ENCODE assay signal across 8 cellular contexts in the genomic region with DNA sequence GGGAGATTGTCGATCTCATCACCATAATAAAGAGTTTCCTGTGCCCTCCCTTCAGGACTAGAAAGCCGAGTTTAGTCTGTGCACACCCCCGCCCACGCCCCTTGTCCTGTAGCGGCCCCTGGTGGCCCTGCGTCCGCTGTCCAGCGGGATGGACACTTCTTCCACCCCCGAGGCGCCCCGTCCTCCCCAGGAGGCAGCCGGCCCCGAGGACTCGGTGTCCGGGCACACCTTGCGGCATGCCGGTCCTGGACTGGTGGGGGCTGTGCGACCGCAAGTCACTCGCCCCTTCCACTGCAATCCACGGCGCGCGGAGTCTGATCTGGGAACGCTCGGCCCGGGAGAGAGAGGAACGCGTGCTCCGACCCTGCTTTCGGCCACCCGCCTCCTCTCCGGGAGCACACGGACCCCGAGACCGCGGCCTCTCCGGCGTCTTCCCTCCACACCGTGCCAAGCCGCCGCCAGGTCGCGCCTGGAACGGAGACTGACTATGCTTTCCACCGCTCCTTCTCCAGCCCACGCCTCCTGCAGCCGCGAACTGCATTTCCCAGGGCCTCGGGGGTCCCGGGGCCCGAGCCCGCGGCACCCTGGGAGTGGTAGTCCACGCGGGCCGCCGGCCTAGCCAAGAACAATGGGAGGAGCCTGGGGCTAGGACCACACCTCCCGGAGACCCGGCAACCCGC. TPM values are rescaled to one million over a fixed set of nuclear protein-coding genes. Genes with fewer than 3 reads are reported as not detected.
DNase-seq lines count a peak whose midpoint lies in the region; ATAC-seq lines count a peak whose summit lies in the region.

No MANE protein-coding gene starts in this region.

- H3K4me1 ChIP-seq in endocrine pancreas (ENCODE audit: control insufficient read depth, insufficient read depth, low read length) (no peaks in the 10 kb centered on the region), mesodermal cell (ENCODE audit: control insufficient read depth, insufficient read depth, low read length, poor library complexity, severe bottlenecking) (peaks cover 5% of the 10 kb centered on the region)

- H3K27me3 ChIP-seq in endocrine pancreas (ENCODE audit: control insufficient read depth, insufficient read depth, low read length), result no peaks in the 10 kb centered on the region

- CTCF ChIA-PET in activated CD8-positive, alpha-beta memory T cell treated with anti-CD3 and anti-CD28 coated beads, Interleukin-2, amount 10 ng/mL, durations not matched to agents 7 days and 5 days (lab: Charles Lee), result interaction anchor here (2.0 kb wide), 1 partner anchor 23 kb away, joined by 14 read pairs; no protein-coding TSS in a partner anchor

- H3K9ac ChIP-seq in endocrine pancreas (ENCODE audit: control insufficient read depth, insufficient read depth, low read length), result peak overlapping the region; percentile 63

- H3K9me3 Mint-ChIP-seq in activated CD8-positive, alpha-beta memory T cell treated with anti-CD3 and anti-CD28 coated beads, Interleukin-2, amount 10 ng/mL, durations not matched to agents 7 days and 5 days (ENCODE audit: low read depth), result no peaks in the 10 kb centered on the region

- H3K4me3 ChIP-seq in endocrine pancreas (ENCODE audit: control insufficient read depth, insufficient read depth, low read length) (no peak overlapping the region), mesodermal cell (ENCODE audit: extremely low read depth, insufficient read depth, low read length, poor library complexity, severe bottlenecking) (peak overlapping the region; percentile 69)

- H3K36me3 ChIP-seq in endocrine pancreas (ENCODE audit: control insufficient read depth, insufficient read depth, low read length), result no peaks in the 10 kb centered on the region
- peaks cover 27% of the 10 kb centered on the region for H3K36me3 ChIP-seq in mesodermal cell (ENCODE audit: control insufficient read depth, insufficient read depth, low read length)

- H3K4me1 Mint-ChIP-seq in activated CD8-positive, alpha-beta memory T cell treated with anti-CD3 and anti-CD28 coated beads, Interleukin-2, amount 10 ng/mL, durations not matched to agents 7 days and 5 days, result peaks cover 38% of the 10 kb centered on the region

- WGBS in mesodermal cell (ENCODE audit: insufficient coverage in 2 of 2), 2 experiments, result 0% methylated on average over 59 to 60 of the region's 61 CpGs

- peak; percentile 97 for DNase-seq in CD1c-positive myeloid dendritic cell (ENCODE audit: extremely low spot score)
- DNase-seq in NK-92 treated with Interleukin-12 subunit alpha and Interleukin-12 subunit beta, amount 100 ng/mL, for 24 hours (lab: John Stamatoyannopoulos, UW), result peak; percentile 94
- DNase-seq in activated CD8-positive, alpha-beta memory T cell treated with anti-CD3 and anti-CD28 coated beads, Interleukin-2, amount 10 ng/mL, durations not matched to agents 7 days and 5 days, result peak; percentile 98
- peak; percentile 57 for DNase-seq in stimulated activated CD8-positive, alpha-beta memory T cell treated with anti-CD3 and anti-CD28 coated beads, Interleukin-15, amount 100 ng/mL, for 24 hours (ENCODE audit: low read depth)

- ATAC-seq in GM19438 (IDR thresholded peaks at IDR 0.05; ENCODE audit: low read depth, unreplicated experiment) (peak; percentile 58), HG03571 (IDR thresholded peaks at IDR 0.05; ENCODE audit: unreplicated experiment) (peak; percentile 57)
- peak; percentile 68 for ATAC-seq in activated CD8-positive, alpha-beta memory T cell treated with anti-CD3 and anti-CD28 coated beads, Interleukin-2, amount 10 ng/mL, durations not matched to agents 7 days and 5 days

- H3K9me3 ChIP-seq in endocrine pancreas (ENCODE audit: control insufficient read depth, low read length) (no peaks in the 10 kb centered on the region), mesodermal cell (ENCODE audit: control insufficient read depth, low read length) (no peaks in the 10 kb centered on the region)

- peak overlapping the region; percentile 89 for H3K4me3 Mint-ChIP-seq in activated CD8-positive, alpha-beta memory T cell treated with anti-CD3 and anti-CD28 coated beads, Interleukin-2, amount 10 ng/mL, durations not matched to agents 7 days and 5 days

- no peaks in the 10 kb centered on the region for H3K27me3 Mint-ChIP-seq in activated CD8-positive, alpha-beta memory T cell treated with anti-CD3 and anti-CD28 coated beads, Interleukin-2, amount 10 ng/mL, durations not matched to agents 7 days and 5 days

- peaks cover 40% of the 10 kb centered on the region for H3K36me3 Mint-ChIP-seq in activated CD8-positive, alpha-beta memory T cell treated with anti-CD3 and anti-CD28 coated beads, Interleukin-2, amount 10 ng/mL, durations not matched to agents 7 days and 5 days

- H3K27ac ChIP-seq in mesodermal cell (ENCODE audit: low read depth, low read length, severe bottlenecking), result peak overlapping the region; percentile 71

- H3K27ac Mint-ChIP-seq in activated CD8-positive, alpha-beta memory T cell treated with anti-CD3 and anti-CD28 coated beads, Interleukin-2, amount 10 ng/mL, durations not matched to agents 7 days and 5 days, result peak overlapping the region; percentile 96

RNA-seq across cellular contexts. Expression of a gene that starts 0.7 kb away (rescaled TPM):
- total RNA-seq in activated CD8-positive, alpha-beta memory T cell treated with anti-CD3 and anti-CD28 coated beads, Interleukin-2, amount 10 ng/mL, durations not matched to agents 7 days and 5 days, result 10 to 100 TPM; 70.2 to 79.8 TPM
- 28.8 TPM for polyA plus RNA-seq in mesodermal cell (2013, experiment 1 of 2)
- 23.7 TPM for polyA plus RNA-seq in mesodermal cell (2013, experiment 2 of 2)

RNA-seq across cellular contexts. Expression of a gene that starts 12.8 kb away (rescaled TPM):
- total RNA-seq in activated CD8-positive, alpha-beta memory T cell treated with anti-CD3 and anti-CD28 coated beads, Interleukin-2, amount 10 ng/mL, durations not matched to agents 7 days and 5 days, result 100 to 1,000 TPM; 133 to 185 TPM
- not detected for polyA plus RNA-seq in mesodermal cell (2013, experiment 1 of 2)
- not detected for polyA plus RNA-seq in mesodermal cell (2013, experiment 2 of 2)

RNA-seq across cellular contexts. Expression of a gene that starts 25.1 kb away (rescaled TPM):
- total RNA-seq in activated CD8-positive, alpha-beta memory T cell treated with anti-CD3 and anti-CD28 coated beads, Interleukin-2, amount 10 ng/mL, durations not matched to agents 7 days and 5 days, result 100 to 1,000 TPM in 1 of 2 experiments, 10 to 100 TPM in 1; 51.7 to 117 TPM
- 5.1 TPM for polyA plus RNA-seq in mesodermal cell (2013, experiment 1 of 2)
- 3.1 TPM for polyA plus RNA-seq in mesodermal cell (2013, experiment 2 of 2)

RNA-seq across cellular contexts. Expression of a gene that starts 28.1 kb away (rescaled TPM):
- total RNA-seq in activated CD8-positive, alpha-beta memory T cell treated with anti-CD3 and anti-CD28 coated beads, Interleukin-2, amount 10 ng/mL, durations not matched to agents 7 days and 5 days, result 10 to 100 TPM; 25.1 to 35.6 TPM
- 10.6 TPM for polyA plus RNA-seq in mesodermal cell (2013, experiment 1 of 2)
- polyA plus RNA-seq in mesodermal cell (2013, experiment 2 of 2), result 12.3 TPM

RNA-seq across cellular contexts. Expression of a gene that starts 28.3 kb away (rescaled TPM):
- total RNA-seq in activated CD8-positive, alpha-beta memory T cell treated with anti-CD3 and anti-CD28 coated beads, Interleukin-2, amount 10 ng/mL, durations not matched to agents 7 days and 5 days, result 10 to 100 TPM; 39.1 to 49.0 TPM
- 79.4 TPM for polyA plus RNA-seq in mesodermal cell (2013, experiment 1 of 2)
- polyA plus RNA-seq in mesodermal cell (2013, experiment 2 of 2), result 70.8 TPM
